In genomic region chr7:84154991-84155781, GRCh38 we compare ENCODE assay signal across 1 cellular context.
TF ChIP-seq lines count a peak whose summit lies in the region.

No MANE protein-coding gene starts in this region.

TF ChIP-seq in GM23338, 12 proteins besides CTCF, POLR2A, EP300 and RAD21 (continued from another document):
- TF ChIP-seq ZNF462 (CRISPR knock-in tag; IDR thresholded peaks at IDR 0.05) (no peak), JUNB (IDR thresholded peaks at IDR 0.05; ENCODE audit: unreplicated experiment) (no peak), ETS1 (IDR thresholded peaks at IDR 0.05) (no peak), EZH2phosphoT487 (IDR thresholded peaks at IDR 0.05; ENCODE audit: unreplicated experiment) (no peak), POLR2AphosphoS5 (IDR thresholded peaks at IDR 0.05; ENCODE audit: low read depth) (no peak)
